Comparison of ENCODE assay signal across 14 cellular contexts in genomic region chr7:107162466-107162865, GRCh38. TPM values are rescaled to one million over a fixed set of nuclear protein-coding genes. Genes with fewer than 3 reads are reported as not detected.
A peak's percentile ranks its signal among the peaks of the same experiment; 100 is the strongest.
DNase-seq lines count a peak whose midpoint lies in the region; ATAC-seq, FAIRE-seq and TF ChIP-seq lines count a peak whose summit lies in the region.
"Had no signal": no experiment of that assay in that cellular context is flagged by ENCODE, and none has a peak within 500 bp of the region (broad histone marks: within the 10 kb centered on the region; RNA-seq: fewer than 3 reads in every experiment).

No MANE protein-coding gene starts in this region.

- H3K27ac ChIP-seq in endothelial cell of umbilical vein (ENCODE audit: insufficient read depth, low read depth, low read length): no peak overlapping the region
- H3K27ac ChIP-seq: BLaER1 treated with 17β-estradiol and CSF1 and Interleukin-3, amounts not matched to agents 10 nM and 100 nM had no signal

- ATAC-seq in HG02571 (IDR thresholded peaks at IDR 0.05; ENCODE audit: unreplicated experiment): no peak

- no peaks in the 10 kb centered on the region for H3K9me1 ChIP-seq in endothelial cell of umbilical vein (replicated peaks; ENCODE audit: control insufficient read depth, extremely low read depth, insufficient read depth, low read length)

- no peaks in the 10 kb centered on the region for H3K79me2 ChIP-seq in endothelial cell of umbilical vein (ENCODE audit: control insufficient read depth, insufficient read depth, low read length)

- H4K20me1 ChIP-seq in endothelial cell of umbilical vein (replicated peaks; ENCODE audit: control insufficient read depth, extremely low read depth, insufficient read depth, low read length): no peaks in the 10 kb centered on the region
- H4K20me1 ChIP-seq: BLaER1 treated with 17β-estradiol and CSF1 and Interleukin-3, amounts not matched to agents 10 nM and 100 nM had no signal

- H3K4me3 ChIP-seq in endothelial cell of umbilical vein (replicated peaks in 1 of 3; ENCODE audit: insufficient read depth in 1 of 3, low read depth in 1 of 3, low read length in 3 of 3): no peak overlapping the region
- H3K4me3 ChIP-seq: BLaER1 treated with 17β-estradiol and CSF1 and Interleukin-3, amounts not matched to agents 10 nM and 100 nM had no signal

- CTCF ChIA-PET in endothelial cell of umbilical vein (lab: Charles Lee): interaction anchor here (1.0 to 3.0 kb wide), 3 partner anchors 12 to 214 kb away, joined by 3 to 13 read pairs (median 7); no protein-coding TSS in a partner anchor

- H3K9me3 ChIP-seq in endothelial cell of umbilical vein (replicated peaks; ENCODE audit: control insufficient read depth, insufficient read depth, low read length): no peaks in the 10 kb centered on the region
- H3K9me3 ChIP-seq: BLaER1 treated with 17β-estradiol and CSF1 and Interleukin-3, amounts not matched to agents 10 nM and 100 nM had no signal

- intact Hi-C loops in endothelial cell of umbilical vein (cut with micrococcal nuclease): loop anchor here (10.0 kb wide), 1 partner anchor 628 kb away; no protein-coding TSS in a partner anchor

- H3K9ac ChIP-seq in endothelial cell of umbilical vein (replicated peaks; ENCODE audit: extremely low read depth, insufficient read depth, low read length): no peak overlapping the region
- H3K9ac ChIP-seq: BLaER1 treated with 17β-estradiol and CSF1 and Interleukin-3, amounts not matched to agents 10 nM and 100 nM had no signal

- DNase-seq in HCEC 1CT (peak; percentile 47), RCC 7860 (ENCODE audit: low spot score) (no peak), endothelial cell of umbilical vein (ENCODE audit: low read depth, low spot score) (no peak), iris pigment epithelial cell (ENCODE audit: low read depth) (peak; percentile 29), NCI-H2029 (lab: John Stamatoyannopoulos, UW) (no peak), DMS79 (lab: John Stamatoyannopoulos, UW) (no peak), NCI-H187 treated with DMSO at 0.1 percent for 48 hours (lab: John Stamatoyannopoulos, UW) (no peak)
- DNase-seq: ACHN; Calu3; CD4-positive, CD25-positive, alpha-beta regulatory T cell; DMS 273 treated with DMSO at 0.1 percent for 48 hours had no signal

- no TSS peak for BruUV-seq in endothelial cell of umbilical vein (replicated peaks; lab: Mats Ljungman, UMichigan)

- peaks cover 0 to under 1% of the 10 kb centered on the region in 2 experiments for H3K36me3 ChIP-seq in endothelial cell of umbilical vein (ENCODE audit: control insufficient read depth in 2 of 2, extremely low read depth in 1 of 2, insufficient read depth in 2 of 2, low read length in 2 of 2)
- H3K36me3 ChIP-seq: BLaER1 treated with 17β-estradiol and CSF1 and Interleukin-3, amounts not matched to agents 10 nM and 100 nM had no signal

- dilution Hi-C loops in endothelial cell of umbilical vein (cut with MboI; ENCODE audit: extremely low pct_ligation_motif_present, low sequenced_read_pairs): no loop called here

- no peak for TF ChIP-seq CTCF in endothelial cell of umbilical vein (IDR thresholded peaks at IDR 0.05; ENCODE audit: extremely low read depth in 1 of 2, insufficient read depth in 1 of 2, low read depth in 1 of 2, low read length in 2 of 2)

- FAIRE-seq in RCC 7860 (lab: Jason Lieb, UNC) (peak; percentile 8), endothelial cell of umbilical vein (lab: Jason Lieb, UNC) (no peak)
- FAIRE-seq: H54 had no signal

- H3K27me3 ChIP-seq in endothelial cell of umbilical vein (ENCODE audit: control insufficient read depth in 2 of 2, insufficient read depth in 2 of 2, low read length in 2 of 2): no peaks in the 10 kb centered on the region
- H3K27me3 ChIP-seq: BLaER1 treated with 17β-estradiol and CSF1 and Interleukin-3, amounts not matched to agents 10 nM and 100 nM had no signal

- TF ChIP-seq POLR2A in endothelial cell of umbilical vein (IDR thresholded peaks at IDR 0.05; ENCODE audit: low read depth, low read length): no peak

- peaks cover 39% of the 10 kb centered on the region for H3K4me1 ChIP-seq in endothelial cell of umbilical vein (ENCODE audit: control insufficient read depth, extremely low read depth, insufficient read depth, low read length)

- H2AFZ ChIP-seq in endothelial cell of umbilical vein (ENCODE audit: low read depth, low read length): no peak overlapping the region

- POLR2A ChIA-PET in endothelial cell of umbilical vein (lab: Charles Lee): no interaction called here

- H3K4me2 ChIP-seq in endothelial cell of umbilical vein (ENCODE audit: insufficient read depth, low read length): no peak overlapping the region
- H3K4me2 ChIP-seq: BLaER1 treated with 17β-estradiol and CSF1 and Interleukin-3, amounts not matched to agents 10 nM and 100 nM had no signal

TF ChIP-seq in endothelial cell of umbilical vein, 7 proteins besides CTCF, POLR2A, EP300 and RAD21:
- TF ChIP-seq JUN (IDR thresholded peaks at IDR 0.05; ENCODE audit: borderline replicate concordance, insufficient read depth, insufficient read length, low read depth) (no peak), FOS (IDR thresholded peaks at IDR 0.05; ENCODE audit: borderline replicate concordance, insufficient read depth, low read length) (peak; percentile 12)

RNA-seq across cellular contexts. Expression of gene HBP1, which starts 6.3 kb away (rescaled TPM):
- total RNA-seq in endothelial cell of umbilical vein: 50.1 and 63.4 TPM in 2 replicates
- polyA plus RNA-seq in endothelial cell of umbilical vein: 43.4 and 49.6 TPM in 2 replicates
- polyA plus RNA-seq in endothelial cell of umbilical vein (2011; cell fraction: cytosol; rRNA removed): 38.4 and 44.4 TPM in 2 replicates
- polyA plus RNA-seq in endothelial cell of umbilical vein (2011; cell fraction: nucleus; rRNA removed): 105 and 106 TPM in 2 replicates
- 47.9 and 76.6 TPM in 2 replicates for polyA plus RNA-seq in endothelial cell of umbilical vein (2012)
- polyA minus RNA-seq in endothelial cell of umbilical vein: 122 and 136 TPM in 2 replicates
- 21.4 TPM for polyA minus RNA-seq in endothelial cell of umbilical vein (2011; cell fraction: cytosol; rRNA and poly(A)+ RNA removed)
- polyA minus RNA-seq in endothelial cell of umbilical vein (2011; cell fraction: nucleus; rRNA and poly(A)+ RNA removed): 193 and 248 TPM in 2 replicates

Comparison
In these comparisons a context has a peak if more than half of its experiments do, and no peak if none do; other contexts are left out.
1. DNase-seq: peak in HCEC 1CT (single experiment) and iris pigment epithelial cell (single experiment); none in RCC 7860 (single experiment), endothelial cell of umbilical vein (single experiment), NCI-H2029 (single experiment), DMS79 (single experiment) and NCI-H187 treated with DMSO at 0.1 percent for 48 hours (single experiment).